2 cellular contexts compared by ENCODE assay signal in genomic region chr1:95089888-95090287, GRCh38.
TF ChIP-seq lines count a peak whose summit lies in the region.

No MANE protein-coding gene starts in this region.

TF ChIP-seq in A549, 52 proteins besides CTCF, POLR2A, EP300 and RAD21:
- TF ChIP-seq RCOR1 (IDR thresholded peaks at IDR 0.05; ENCODE audit: low read depth, low read length), result no peak
- TF ChIP-seq PHF8 (IDR thresholded peaks at IDR 0.05; ENCODE audit: borderline replicate concordance, low read depth), result no peak
- no peak for TF ChIP-seq CHD2 (IDR thresholded peaks at IDR 0.05; ENCODE audit: low read length, partially characterized antibody)
- no peak for TF ChIP-seq HEYL (CRISPR knock-in tag; IDR thresholded peaks at IDR 0.05)
- no peak for TF ChIP-seq HMGXB4 (CRISPR knock-in tag; IDR thresholded peaks at IDR 0.05; ENCODE audit: borderline replicate concordance)
- no peak for TF ChIP-seq USF2 (IDR thresholded peaks at IDR 0.05)
- TF ChIP-seq HOXB13 (CRISPR knock-in tag; IDR thresholded peaks at IDR 0.05; ENCODE audit: low read depth), result no peak
- TF ChIP-seq FOSL2 (IDR thresholded peaks at IDR 0.05), result no peak
- TF ChIP-seq FOSL2 (CRISPR knock-in tag; IDR thresholded peaks at IDR 0.05), result no peak
- no peak for TF ChIP-seq ZNF302 (CRISPR knock-in tag; IDR thresholded peaks at IDR 0.05)
- TF ChIP-seq POLR2AphosphoS2 (conservative IDR thresholded peaks at IDR 0.05; ENCODE audit: low read length), result no peak
- no peak for TF ChIP-seq KDM1A (IDR thresholded peaks at IDR 0.05; ENCODE audit: low read depth)
- TF ChIP-seq HES2 (IDR thresholded peaks at IDR 0.05), result no peak
- no peak for TF ChIP-seq NPAS2 (CRISPR knock-in tag; IDR thresholded peaks at IDR 0.05; ENCODE audit: borderline replicate concordance)
- TF ChIP-seq JUN (IDR thresholded peaks at IDR 0.05), result no peak
- TF ChIP-seq KDM5A (IDR thresholded peaks at IDR 0.05), result no peak
- no peak for TF ChIP-seq TP53 (CRISPR knock-in tag; IDR thresholded peaks at IDR 0.05)
- TF ChIP-seq E2F6 (IDR thresholded peaks at IDR 0.05; ENCODE audit: borderline replicate concordance, low read depth), result no peak
- no peak for TF ChIP-seq GATA3 (IDR thresholded peaks at IDR 0.05; ENCODE audit: borderline replicate concordance)

TF ChIP-seq in IMR-90, 13 proteins besides CTCF, POLR2A, EP300 and RAD21:
- TF ChIP-seq NFE2L2 (IDR thresholded peaks at IDR 0.05; ENCODE audit: low read depth, low read length), result no peak
- TF ChIP-seq ELK1 (IDR thresholded peaks at IDR 0.05; ENCODE audit: borderline replicate concordance, low read depth, low read length), result no peak
- no peak for TF ChIP-seq MXI1 (IDR thresholded peaks at IDR 0.05; ENCODE audit: borderline replicate concordance, low read depth, low read length)
- no peak for TF ChIP-seq SMC3 (IDR thresholded peaks at IDR 0.05; ENCODE audit: low read depth, low read length)
- TF ChIP-seq MAZ (IDR thresholded peaks at IDR 0.05; ENCODE audit: borderline replicate concordance, low read depth, low read length), result no peak
- TF ChIP-seq RFX5 (IDR thresholded peaks at IDR 0.05; ENCODE audit: low read depth, low read length), result no peak
- TF ChIP-seq MAFK (IDR thresholded peaks at IDR 0.05; ENCODE audit: low read depth, low read length), result no peak
- no peak for TF ChIP-seq CEBPB (IDR thresholded peaks at IDR 0.05; ENCODE audit: low read depth, low read length)
- no peak for TF ChIP-seq RCOR1 (IDR thresholded peaks at IDR 0.05; ENCODE audit: insufficient replicate concordance, low read length)
- no peak for TF ChIP-seq BHLHE40 (IDR thresholded peaks at IDR 0.05; ENCODE audit: low read depth, low read length)
- no peak for TF ChIP-seq FOS (IDR thresholded peaks at IDR 0.05; ENCODE audit: low read depth, low read length)
- no peak for TF ChIP-seq USF2 (IDR thresholded peaks at IDR 0.05; ENCODE audit: low read depth, low read length)
- TF ChIP-seq CHD1 (IDR thresholded peaks at IDR 0.05; ENCODE audit: low read depth, low read length), result no peak
